11 cellular contexts compared by ENCODE assay signal in the genomic region with DNA sequence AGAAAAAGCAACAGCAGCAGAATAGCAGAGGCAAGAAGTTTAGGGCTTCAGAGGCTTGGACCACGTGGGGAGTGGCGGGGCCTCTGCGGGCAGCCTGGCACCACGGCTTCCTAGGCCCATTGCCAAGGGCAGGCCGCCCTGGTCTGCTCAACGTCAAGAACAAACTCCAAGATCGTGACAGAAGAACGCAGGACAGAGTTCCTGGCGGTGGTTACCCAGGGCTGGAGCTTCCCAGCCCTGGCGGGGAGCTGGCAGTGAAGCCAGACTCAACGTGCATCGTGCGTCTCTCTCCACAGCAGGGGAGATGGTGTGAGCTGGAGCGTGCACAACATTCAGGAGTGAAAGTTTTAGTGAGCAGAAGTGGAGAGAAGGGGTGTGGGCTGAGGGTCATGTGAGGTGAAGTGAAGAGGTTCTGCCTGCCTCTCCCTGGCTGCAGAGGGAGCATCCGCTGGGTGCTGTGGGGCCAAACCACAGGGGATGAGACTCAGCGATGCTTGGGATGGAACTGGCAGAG. TPM values are rescaled to one million over a fixed set of nuclear protein-coding genes. Genes with fewer than 3 reads are reported as not detected.
DNase-seq lines count a peak whose midpoint lies in the region; ATAC-seq lines count a peak whose summit lies in the region.
"Had no signal": no experiment of that assay in that cellular context is flagged by ENCODE, and none has a peak within 500 bp of the region (broad histone marks: within the 10 kb centered on the region; RNA-seq: fewer than 3 reads in every experiment).

No MANE protein-coding gene starts in this region.

- H3K27ac ChIP-seq in BLaER1, result peak overlapping the region; percentile 93
- no peak overlapping the region for H3K27ac ChIP-seq in effector memory CD4-positive, alpha-beta T cell (ENCODE audit: insufficient read depth, low read length, poor library complexity, severe bottlenecking)

- peak overlapping the region; percentile 74 for H3K9ac ChIP-seq in BLaER1

- H3K27me3 Mint-ChIP-seq in naive B cell, result no peaks in the 10 kb centered on the region
- H3K27me3 Mint-ChIP-seq: CD4-positive, CD25-positive, alpha-beta regulatory T cell; stimulated activated naive CD8-positive, alpha-beta T cell treated with anti-CD3 and anti-CD28 coated beads, Interleukin-15, Interleukin-2, amounts not matched to agents 100 ng/mL and 50 ng/mL, for 24 hours had no signal

- DNase-seq in MV-4-11 (lab: John Stamatoyannopoulos, UW) (peak; percentile 13), fibroblast of gingiva (ENCODE audit: low read depth) (peak; percentile 65), naive B cell (no peak), NCI-H1417 (lab: John Stamatoyannopoulos, UW) (no peak)
- no peak for DNase-seq in effector memory CD4-positive, alpha-beta T cell
- DNase-seq in activated CD4-positive, CD25-positive, alpha-beta regulatory T cell treated with anti-CD3 and anti-CD28 coated beads, Interleukin-2, amount 50 U/mL, for 72 hours, result no peak
- DNase-seq: CD4-positive, CD25-positive, alpha-beta regulatory T cell had no signal

- H3K9me3 ChIP-seq in BLaER1, result no peaks in the 10 kb centered on the region
- H3K9me3 ChIP-seq in effector memory CD4-positive, alpha-beta T cell (ENCODE audit: control insufficient read depth, low read length), result no peaks in the 10 kb centered on the region

- no peaks in the 10 kb centered on the region for H4K20me1 ChIP-seq in BLaER1

- no peaks in the 10 kb centered on the region for H3K9me3 Mint-ChIP-seq in naive B cell
- H3K9me3 Mint-ChIP-seq: CD4-positive, CD25-positive, alpha-beta regulatory T cell; stimulated activated naive CD8-positive, alpha-beta T cell treated with anti-CD3 and anti-CD28 coated beads, Interleukin-15, Interleukin-2, amounts not matched to agents 100 ng/mL and 50 ng/mL, for 24 hours had no signal

- peaks cover 0 to under 1% of the 10 kb centered on the region in 2 donors for H3K36me3 Mint-ChIP-seq in naive B cell

- H3K4me1 Mint-ChIP-seq in naive B cell, result peaks cover 45 to 62% (median 60%) of the 10 kb centered on the region in 3 donors

- H3K27ac Mint-ChIP-seq in naive B cell, result peak overlapping the region in 2 of 6 donors; percentile 40 to 94
- H3K27ac Mint-ChIP-seq: CD4-positive, CD25-positive, alpha-beta regulatory T cell; stimulated activated naive CD8-positive, alpha-beta T cell treated with anti-CD3 and anti-CD28 coated beads, Interleukin-15, Interleukin-2, amounts not matched to agents 100 ng/mL and 50 ng/mL, for 24 hours had no signal

- H3K4me3 Mint-ChIP-seq in naive B cell, result peak overlapping the region; percentile 2 to 86 (median 74)
- H3K4me3 Mint-ChIP-seq: stimulated activated naive CD8-positive, alpha-beta T cell treated with anti-CD3 and anti-CD28 coated beads, Interleukin-15, Interleukin-2, amounts not matched to agents 100 ng/mL and 50 ng/mL, for 24 hours had no signal

- H3K27me3 ChIP-seq in BLaER1, result no peaks in the 10 kb centered on the region
- no peaks in the 10 kb centered on the region for H3K27me3 ChIP-seq in effector memory CD4-positive, alpha-beta T cell (replicated peaks; ENCODE audit: control insufficient read depth, insufficient read depth, low read length, poor library complexity, severe bottlenecking)

- peak overlapping the region; percentile 45 for H3K4me3 ChIP-seq in BLaER1
- H3K4me3 ChIP-seq in effector memory CD4-positive, alpha-beta T cell (ENCODE audit: insufficient read depth, low read depth, low read length, poor library complexity, severe bottlenecking), result no peak overlapping the region

- peak overlapping the region; percentile 93 for H3K4me2 ChIP-seq in BLaER1

- ATAC-seq in naive B cell (ENCODE audit: low read depth in 2 of 2) (peak; percentile 55 to 59), GM21529 (IDR thresholded peaks at IDR 0.05; ENCODE audit: unreplicated experiment) (no peak)

- H3K36me3 ChIP-seq in BLaER1, result no peaks in the 10 kb centered on the region
- H3K36me3 ChIP-seq in effector memory CD4-positive, alpha-beta T cell (ENCODE audit: control insufficient read depth, insufficient read depth, low read length), result no peaks in the 10 kb centered on the region

- peaks cover 100% of the 10 kb centered on the region for H3K4me1 ChIP-seq in BLaER1
- H3K4me1 ChIP-seq in effector memory CD4-positive, alpha-beta T cell (ENCODE audit: control insufficient read depth, insufficient read depth, low read length, poor library complexity, severe bottlenecking), result no peaks in the 10 kb centered on the region

RNA-seq across cellular contexts. Expression of a gene that starts 13.9 kb away (rescaled TPM):
- polyA plus RNA-seq in naive B cell (ENCODE audit: low read depth in 6 of 6), result 1 to 10 TPM in 5 of 6 donors, under 1 TPM in 1; 0.46 to 3.6 (median 2.7) TPM
- polyA plus RNA-seq: neural cell had no signal

Comparison
In these comparisons a context has a peak if more than half of its experiments do, and no peak if none do; other contexts are left out.
1. DNase-seq: peak in MV-4-11 (single experiment) and fibroblast of gingiva (single experiment); none in naive B cell (single experiment), effector memory CD4-positive, alpha-beta T cell (0 of 3), activated CD4-positive, CD25-positive, alpha-beta regulatory T cell treated with anti-CD3 and anti-CD28 coated beads, Interleukin-2, amount 50 U/mL, for 72 hours (single experiment) and NCI-H1417 (0 of 3).